10 cellular contexts compared by ENCODE assay signal in the genomic region with DNA sequence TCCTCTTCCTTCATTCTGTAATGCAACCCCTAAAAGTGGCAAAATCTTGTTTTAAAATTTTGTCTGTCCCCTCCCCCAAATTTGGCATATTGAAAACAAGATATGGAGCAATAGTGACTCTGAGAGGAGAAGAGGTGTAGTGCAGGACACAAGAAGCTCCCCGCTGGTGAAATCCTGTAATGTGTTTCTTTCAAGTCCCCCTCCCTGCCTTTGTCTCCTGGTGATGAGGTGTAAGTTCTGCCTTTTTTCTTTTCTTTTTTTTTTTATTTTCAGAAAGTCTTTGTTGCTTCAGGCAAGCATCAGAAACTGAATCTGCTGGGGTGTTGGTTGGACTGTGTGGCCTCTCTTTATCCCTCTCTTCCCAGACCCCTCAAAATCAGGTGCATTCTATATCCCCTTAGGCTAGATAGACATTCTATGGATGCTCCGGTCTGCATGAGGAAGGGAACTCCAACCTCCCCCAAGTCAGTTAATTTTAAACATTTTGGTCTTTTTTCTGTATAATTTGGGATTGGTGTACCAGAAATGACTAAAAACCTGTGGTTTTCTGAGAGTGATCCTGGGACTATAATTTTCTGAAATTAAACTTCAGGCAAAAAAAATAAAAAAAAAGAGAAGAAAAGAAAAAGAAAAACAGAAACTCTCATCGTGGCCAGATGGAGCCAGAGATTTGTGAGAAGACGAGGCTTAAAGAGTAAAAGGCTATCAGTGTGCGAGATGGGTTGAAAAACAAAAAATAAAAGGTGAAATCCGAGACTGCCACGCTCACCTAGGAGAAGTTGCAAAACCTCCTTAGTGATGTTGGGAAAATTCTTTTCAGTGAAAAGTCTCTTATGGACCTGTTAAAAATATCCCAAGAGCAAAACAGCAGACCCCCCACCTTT. TPM values are rescaled to one million over a fixed set of nuclear protein-coding genes. Genes with fewer than 3 reads are reported as not detected.
A peak's percentile ranks its signal among the peaks of the same experiment; 100 is the strongest.
DNase-seq lines count a peak whose midpoint lies in the region; ATAC-seq and TF ChIP-seq lines count a peak whose summit lies in the region.
"Had no signal": no experiment of that assay in that cellular context is flagged by ENCODE, and none has a peak within 500 bp of the region (broad histone marks: within the 10 kb centered on the region; RNA-seq: fewer than 3 reads in every experiment).

No MANE protein-coding gene starts in this region.

- H3K9me3 Mint-ChIP-seq in HFFc6, result no peaks in the 10 kb centered on the region
- no peaks in the 10 kb centered on the region for H3K9me3 Mint-ChIP-seq in T-cell

- no peaks in the 10 kb centered on the region for H4K20me1 ChIP-seq in BLaER1

- H3K9me3 ChIP-seq in BLaER1 (no peaks in the 10 kb centered on the region), iPS DF 6.9 (ENCODE audit: control insufficient read depth, insufficient read depth, low read length) (no peaks in the 10 kb centered on the region)

- H3K27ac Mint-ChIP-seq in HFFc6, result no peak overlapping the region
- no peak overlapping the region for H3K27ac Mint-ChIP-seq in T-cell

- CTCF ChIA-PET in T-cell (lab: Charles Lee), result interaction anchor here in 1 of 2 donors (0.6 to 1.5 kb wide), 9 partner anchors 9 to 643 kb away, joined by 3 to 17 read pairs (median 3); a partner anchor contains a TSS

- no peak for DNase-seq in HFFc6
- peak; percentile 71 for DNase-seq in SKM-1 treated with dmso at 0.1 percent for 144 hours (lab: John Stamatoyannopoulos, UW; ENCODE audit: unreplicated experiment)
- DNase-seq in iPS DF 6.9 (ENCODE audit: low read depth, low spot score), result peak; percentile 39
- DNase-seq in HK-2 (ENCODE audit: unreplicated experiment), result no peak
- no peak for DNase-seq in T-cell

- 0 out of 2 replicates have a peak overlapping the region, but pooled peaks have one; percentile 3 for H3K4me2 ChIP-seq in BLaER1

- no peak overlapping the region for H3K9ac ChIP-seq in BLaER1

- H3K36me3 Mint-ChIP-seq in HFFc6 (ENCODE audit: low read depth) (no peaks in the 10 kb centered on the region), T-cell (no peaks in the 10 kb centered on the region)

- no peak for ATAC-seq in HG03460 (IDR thresholded peaks at IDR 0.05; ENCODE audit: unreplicated experiment)
- ATAC-seq in T-cell (replicated peaks in 1 of 4), result no peak
- ATAC-seq in HG02970 (IDR thresholded peaks at IDR 0.05; ENCODE audit: low FRiP score, unreplicated experiment), result no peak

- H3K4me1 ChIP-seq in BLaER1 (peaks cover 8% of the 10 kb centered on the region), iPS DF 6.9 (ENCODE audit: control insufficient read depth, insufficient read depth, low read length) (peaks cover 2% of the 10 kb centered on the region; the same call in 1 of the 2 replicates)

- H3K36me3 ChIP-seq in BLaER1 (no peaks in the 10 kb centered on the region), iPS DF 6.9 (ENCODE audit: control insufficient read depth, insufficient read depth, low read length) (no peaks in the 10 kb centered on the region)

- WGBS in iPS DF 6.9 (ENCODE audit: insufficient coverage, insufficient read length), result no CpG with 5 or more reads among the region's 7 CpGs

- POLR2A ChIA-PET in T-cell (lab: Charles Lee), result no interaction called here

- no peak overlapping the region for H3K4me3 ChIP-seq in BLaER1
- no peak overlapping the region for H3K4me3 ChIP-seq in iPS DF 6.9 (ENCODE audit: low read length)

- H3K27ac ChIP-seq in BLaER1 (no peak overlapping the region), iPS DF 6.9 (ENCODE audit: low read length) (no peak overlapping the region)

- no peaks in the 10 kb centered on the region for H3K4me1 Mint-ChIP-seq in HFFc6 (ENCODE audit: low read depth)
- H3K4me1 Mint-ChIP-seq in T-cell, result peaks cover 6 to 13% (median 9%) of the 10 kb centered on the region in 3 donors

- H3K4me3 Mint-ChIP-seq in HFFc6 (no peak overlapping the region), T-cell (no peak overlapping the region)

- H3K27me3 Mint-ChIP-seq in HFFc6 (ENCODE audit: insufficient read depth) (peaks cover 21% of the 10 kb centered on the region), T-cell (peaks cover 11 to 29% of the 10 kb centered on the region in 2 donors)

- peak; percentile 54; the same call in 1 of the 2 replicates for TF ChIP-seq CTCF in HFFc6 (IDR thresholded peaks at IDR 0.05)

- no peaks in the 10 kb centered on the region for H3K27me3 ChIP-seq in BLaER1
- H3K27me3 ChIP-seq in iPS DF 6.9 (ENCODE audit: control insufficient read depth, insufficient read depth, low read length), result no peaks in the 10 kb centered on the region

RNA-seq across cellular contexts. Expression of a gene that starts 21.4 kb away (rescaled TPM):
- total RNA-seq in HFFc6 (2021; fragmentation: NEBNext Ultra II Directional; extraction: Animal tissue kit (Norgen Biotek cat#: 25700)), result under 1 TPM in 3 of 6 experiments, not detected in 3; 0.09 to 0.10 (median 0.10) TPM
- 1 to 10 TPM in 2 of 5 donors, under 1 TPM in 2, not detected in 1; 0.20 to 1.2 (median 0.80) TPM for total RNA-seq in T-cell

RNA-seq across cellular contexts. Expression of a gene that starts 26.4 kb away (rescaled TPM):
- 100 to 1,000 TPM; 115 to 144 (median 125) TPM for total RNA-seq in HFFc6 (2021; fragmentation: NEBNext Ultra II Directional; extraction: Animal tissue kit (Norgen Biotek cat#: 25700))
- total RNA-seq in T-cell, result 10 to 100 TPM; 17.3 to 27.8 (median 24.3) TPM

RNA-seq across cellular contexts. Expression of a gene that starts 45.0 kb away (rescaled TPM):
- total RNA-seq in HFFc6 (2021; fragmentation: NEBNext Ultra II Directional; extraction: Animal tissue kit (Norgen Biotek cat#: 25700)), result not detected
- under 1 TPM in 3 of 5 donors, not detected in 2; 0.09 to 0.23 (median 0.13) TPM for total RNA-seq in T-cell
- total RNA-seq: glomerular endothelial cell, urinary bladder had no signal

RNA-seq across cellular contexts. Expression of a gene that starts 57.6 kb away (rescaled TPM):
- under 1 TPM in 4 of 6 experiments, not detected in 2; 0.17 to 0.47 (median 0.30) TPM for total RNA-seq in HFFc6 (2021; fragmentation: NEBNext Ultra II Directional; extraction: Animal tissue kit (Norgen Biotek cat#: 25700))
- 1 to 10 TPM in 3 of 5 donors, under 1 TPM in 1, not detected in 1; 0.28 to 2.1 (median 1.3) TPM for total RNA-seq in T-cell

Comparison
In these comparisons a context has a peak if more than half of its experiments do, and no peak if none do; other contexts are left out.
1. DNase-seq: peak in SKM-1 treated with dmso at 0.1 percent for 144 hours (single experiment) and iPS DF 6.9 (single experiment); none in HFFc6 (single experiment), HK-2 (single experiment) and T-cell (0 of 34).
2. RNA of a gene that starts 26.4 kb away (total RNA-seq): 115 to 144 TPM in HFFc6; 17.3 to 27.8 TPM in T-cell; every median in the first group is over 4 times any median in the second.